In the genomic region with DNA sequence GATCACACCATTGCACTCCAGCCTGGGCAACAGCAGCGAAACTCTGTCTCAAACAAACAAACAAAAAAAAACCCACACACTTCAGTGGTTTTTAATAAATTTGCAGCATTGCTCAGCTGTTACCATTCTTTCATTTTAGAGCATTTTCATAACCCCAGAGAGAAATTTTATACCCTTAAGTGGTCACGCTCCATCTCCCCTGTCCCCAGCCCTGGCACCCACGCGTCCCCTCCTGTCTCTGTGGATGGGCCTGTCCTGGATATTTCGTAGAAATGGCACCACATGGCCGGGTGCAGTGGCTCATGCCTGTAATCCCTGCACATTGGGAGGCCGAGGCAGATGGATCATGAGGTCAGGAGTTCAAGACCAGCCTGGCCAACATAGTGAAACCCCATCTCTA, we compare ENCODE assay signal across 21 cellular contexts.
"Had no signal": no experiment of that assay in that cellular context is flagged by ENCODE, and none has a peak within 500 bp of the region (broad histone marks: within the 10 kb centered on the region; RNA-seq: fewer than 3 reads in every experiment).

No MANE protein-coding gene starts in this region.

- DNase-seq: dermis blood vessel endothelial cell; dorsolateral prefrontal cortex; effector CD4-positive, alpha-beta T cell; effector memory CD4-positive, alpha-beta T cell; foreskin keratinocyte; heart left ventricle; hypothalamus; immature natural killer cell; islet precursor cell; kidney; kidney glomerular epithelial cell; left colon; left ventricle myocardium inferior; lower lobe of right lung; mesenchymal stem cell; naive thymus-derived CD4-positive, alpha-beta T cell had no signal

- H3K27ac ChIP-seq: coronary artery, dorsolateral prefrontal cortex, esophagus muscularis mucosa, foreskin keratinocyte, gastroesophageal sphincter, heart left ventricle, hepatocyte, left ventricle myocardium inferior, lower lobe of right lung had no signal

- H3K4me1 ChIP-seq: foreskin keratinocyte, gastroesophageal sphincter, lower lobe of right lung had no signal

- H3K4me3 ChIP-seq: coronary artery, dorsolateral prefrontal cortex, esophagus muscularis mucosa, gastroesophageal sphincter, heart left ventricle, hepatocyte, left ventricle myocardium inferior, lower lobe of right lung had no signal

- ATAC-seq: foreskin keratinocyte; gastroesophageal sphincter; heart left ventricle; left colon; left lobe of liver; lower lobe of right lung; naive thymus-derived CD4-positive, alpha-beta T cell had no signal

- H3K9me3 ChIP-seq: esophagus muscularis mucosa, gastroesophageal sphincter, heart left ventricle, left ventricle myocardium inferior, lower lobe of right lung had no signal

- H3K27me3 ChIP-seq: dorsolateral prefrontal cortex, esophagus muscularis mucosa, foreskin keratinocyte, gastroesophageal sphincter, heart left ventricle, hepatocyte had no signal
